8 cellular contexts compared by ENCODE assay signal in the genomic region with DNA sequence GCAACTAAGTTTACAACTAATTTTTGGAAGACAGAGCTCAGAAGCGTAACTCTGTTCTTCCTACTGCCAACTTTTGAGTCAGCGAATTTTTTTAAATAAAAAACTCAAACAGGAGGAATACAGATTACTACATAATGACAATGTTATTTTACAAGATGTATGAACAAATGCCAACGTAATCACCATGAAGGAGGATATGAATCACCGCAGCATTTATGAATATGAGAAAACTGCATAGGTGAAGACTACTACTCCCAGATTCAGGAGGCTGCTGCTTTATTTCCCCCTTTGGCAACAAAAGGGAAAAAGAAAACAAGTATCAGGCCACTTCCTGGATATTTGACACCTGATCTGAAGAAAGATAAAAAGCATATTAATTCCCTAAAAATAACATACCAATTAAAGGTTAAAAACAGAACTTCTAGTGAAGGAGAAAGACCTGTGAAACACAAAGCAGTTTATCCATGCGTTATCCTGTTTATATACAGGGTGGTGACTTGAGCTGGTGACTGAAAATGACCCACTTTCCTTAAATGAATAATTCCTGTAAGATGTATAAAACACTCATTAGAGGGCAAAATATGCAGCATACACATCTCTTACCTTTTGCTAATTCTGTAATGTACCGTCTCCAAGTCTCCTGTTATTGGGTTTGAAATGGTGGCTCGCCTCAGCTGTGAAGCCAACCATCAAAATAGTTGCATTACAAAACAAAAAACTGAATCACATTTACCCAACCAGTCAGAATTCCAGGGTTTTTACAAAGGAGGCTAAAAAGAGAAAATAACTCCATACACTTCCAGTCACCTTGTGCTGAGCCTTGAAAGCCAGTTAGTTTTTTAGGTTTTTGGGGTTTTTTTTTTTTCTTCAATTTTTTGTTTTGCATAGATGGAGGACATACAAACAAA. TPM values are rescaled to one million over a fixed set of nuclear protein-coding genes. Genes with fewer than 3 reads are reported as not detected.
DNase-seq lines count a peak whose midpoint lies in the region; ATAC-seq and TF ChIP-seq lines count a peak whose summit lies in the region.

No MANE protein-coding gene starts in this region.

- H3K27ac ChIP-seq in Panc1 (ENCODE audit: low read length): no peak overlapping the region

- H3K27ac Mint-ChIP-seq in osteocyte (ENCODE audit: unreplicated experiment) (peak overlapping the region; percentile 87), glutamatergic neuron (ENCODE audit: unreplicated experiment) (no peak overlapping the region)

- H3K36me3 Mint-ChIP-seq in osteocyte (ENCODE audit: unreplicated experiment) (peaks cover 20% of the 10 kb centered on the region), glutamatergic neuron (ENCODE audit: unreplicated experiment) (no peaks in the 10 kb centered on the region)

- in situ Hi-C loops in Panc1 (cut with HindIII; ENCODE audit: low pct_unique_long_range_greater_than_20kb, low sequenced_read_pairs): no loop called here

- H3K27me3 ChIP-seq in Panc1 (ENCODE audit: control insufficient read depth, insufficient read depth, low read length): no peaks in the 10 kb centered on the region

- H3K9me3 ChIP-seq in Panc1 (ENCODE audit: control insufficient read depth, insufficient read depth, low read depth, low read length): no peaks in the 10 kb centered on the region

- ATAC-seq in Panc1: peak; percentile 88
- ATAC-seq in HG03196 (IDR thresholded peaks at IDR 0.05; ENCODE audit: unreplicated experiment): no peak

- peaks cover 8% of the 10 kb centered on the region for H3K4me1 ChIP-seq in Panc1 (ENCODE audit: control insufficient read depth, insufficient read depth, low read length)

- intact Hi-C loops in Panc1 (cut with micrococcal nuclease; ENCODE audit: unreplicated experiment): no loop called here

- POLR2A ChIA-PET in Panc1 (lab: Charles Lee): interaction anchor here (0.7 kb wide), 1 partner anchor 85 kb away, joined by 4 read pairs; no protein-coding TSS in a partner anchor

- CTCF ChIA-PET in Panc1 (lab: Charles Lee): no interaction called here

- TF ChIP-seq CTCF in Panc1 (IDR thresholded peaks at IDR 0.05) (no peak), osteocyte (IDR thresholded peaks at IDR 0.05) (no peak), glutamatergic neuron (IDR thresholded peaks at IDR 0.05; ENCODE audit: partially characterized antibody, unreplicated experiment) (no peak)

- no peaks in the 10 kb centered on the region for H3K9me3 Mint-ChIP-seq in osteocyte (ENCODE audit: unreplicated experiment)
- no peaks in the 10 kb centered on the region for H3K9me3 Mint-ChIP-seq in glutamatergic neuron (ENCODE audit: unreplicated experiment)

- no peak overlapping the region for H3K4me3 ChIP-seq in Panc1 (ENCODE audit: low read depth in 2 of 2, low read length in 2 of 2)

- H3K4me3 Mint-ChIP-seq in osteocyte (ENCODE audit: unreplicated experiment) (peak overlapping the region; percentile 15), glutamatergic neuron (ENCODE audit: unreplicated experiment) (no peak overlapping the region)

- H3K4me1 Mint-ChIP-seq in osteocyte (ENCODE audit: unreplicated experiment): peaks cover 36% of the 10 kb centered on the region
- no peaks in the 10 kb centered on the region for H3K4me1 Mint-ChIP-seq in glutamatergic neuron (ENCODE audit: low read depth, unreplicated experiment)

- TSS peak; percentile 8 for BruUV-seq in Panc1 (replicated peaks; lab: Mats Ljungman, UMichigan)

- peak; percentile 39 for DNase-seq in AG20443 (ENCODE audit: low spot score)
- peak; percentile 73 for DNase-seq in Panc1 (ENCODE audit: low read depth, low spot score)
- peak; percentile 91 for DNase-seq in fibroblast of gingiva (ENCODE audit: low read depth)
- no peak for DNase-seq in osteocyte (ENCODE audit: extremely low spot score, unreplicated experiment)
- no peak for DNase-seq in NCI-H187 treated with DMSO at 0.1 percent for 48 hours (lab: John Stamatoyannopoulos, UW)
- no peak for DNase-seq in glutamatergic neuron
- no peak for DNase-seq in stimulated activated CD4-positive, alpha-beta T cell treated with anti-CD3 and anti-CD28 coated beads, Interleukin-1b, Interleukin-23, amount 100 ng/mL, for 48 hours

- H3K36me3 ChIP-seq in Panc1 (ENCODE audit: control insufficient read depth, insufficient read depth, low read length): peaks cover 20% of the 10 kb centered on the region

- H3K27me3 Mint-ChIP-seq in osteocyte (ENCODE audit: unreplicated experiment): no peaks in the 10 kb centered on the region
- H3K27me3 Mint-ChIP-seq in glutamatergic neuron (ENCODE audit: unreplicated experiment): no peaks in the 10 kb centered on the region

RNA-seq across cellular contexts. Expression of a gene that starts 52.0 kb away (rescaled TPM):
- total RNA-seq in Panc1 (2021; ENCODE audit: unreplicated experiment): 58.5 TPM
- polyA plus RNA-seq in Panc1 (2012; ENCODE audit: insufficient read length): 41.0 TPM
- 101 and 103 TPM in 2 replicates for total RNA-seq in osteocyte
- 3.5 TPM for total RNA-seq in glutamatergic neuron (ENCODE audit: unreplicated experiment)

Comparison
In these comparisons a context has a peak if more than half of its experiments do, and no peak if none do; other contexts are left out.
1. DNase-seq: peak in AG20443 (single experiment), Panc1 (single experiment) and fibroblast of gingiva (single experiment); none in osteocyte (single experiment), NCI-H187 treated with DMSO at 0.1 percent for 48 hours (single experiment), glutamatergic neuron (single experiment) and stimulated activated CD4-positive, alpha-beta T cell treated with anti-CD3 and anti-CD28 coated beads, Interleukin-1b, Interleukin-23, amount 100 ng/mL, for 48 hours (single experiment).
2. RNA of a gene that starts 52.0 kb away (total RNA-seq): 101 to 103 TPM in osteocyte and 58.5 TPM in Panc1 (single experiment); 3.5 TPM in glutamatergic neuron (single experiment); every median in the first group is over 10 times any median in the second.